ENCODE assay signal across 8 cellular contexts in genomic region chrX:154378059-154378798, GRCh38. TPM values are rescaled to one million over a fixed set of nuclear protein-coding genes. Genes with fewer than 3 reads are reported as not detected.
DNase-seq lines count a peak whose midpoint lies in the region; ATAC-seq, FAIRE-seq and TF ChIP-seq lines count a peak whose summit lies in the region.

No MANE protein-coding gene starts in this region.

- no peaks in the 10 kb centered on the region for H3K36me3 ChIP-seq in A673 (ENCODE audit: insufficient read depth, low read length, poor library complexity, severe bottlenecking)
- peaks cover 8 to 16% of the 10 kb centered on the region in 2 experiments for H3K36me3 ChIP-seq in mesenchymal stem cell (ENCODE audit: control insufficient read depth in 1 of 2, insufficient read depth in 2 of 2, low read depth in 1 of 2, low read length in 2 of 2)
- peaks cover 3% of the 10 kb centered on the region for H3K36me3 ChIP-seq in thymus (ENCODE audit: control insufficient read depth, insufficient read depth)

- peak overlapping the region; percentile 86 for H3K9ac ChIP-seq in mesenchymal stem cell (ENCODE audit: low read length)

- no peak overlapping the region for H2AK5ac ChIP-seq in mesenchymal stem cell (ENCODE audit: low read length, severe bottlenecking)

- H3K79me1 ChIP-seq in mesenchymal stem cell (replicated peaks; ENCODE audit: low read length, poor library complexity, severe bottlenecking), result peaks cover 5% of the 10 kb centered on the region

- peak overlapping the region in 1 of 2 experiments; percentile 54 for H2BK12ac ChIP-seq in mesenchymal stem cell (ENCODE audit: low read length in 2 of 2)

- H3K4me1 Mint-ChIP-seq in T-cell, result peaks cover 15 to 26% (median 25%) of the 10 kb centered on the region in 3 donors

- H3K27ac Mint-ChIP-seq in T-cell, result peak overlapping the region; percentile 83 to 89

- peak overlapping the region; percentile 53 to 84 (median 77) for H3K4me3 Mint-ChIP-seq in T-cell

- no peaks in the 10 kb centered on the region for H3K27me3 ChIP-seq in A673 (replicated peaks; ENCODE audit: insufficient read depth, low read depth, low read length, poor library complexity)
- peaks cover 0 to 30% (median 5%) of the 10 kb centered on the region in 45 donors for H3K27me3 ChIP-seq in dorsolateral prefrontal cortex
- no peaks in the 10 kb centered on the region for H3K27me3 ChIP-seq in mesenchymal stem cell (ENCODE audit: control insufficient read depth in 1 of 2, insufficient read depth in 1 of 2, low read length in 2 of 2)
- H3K27me3 ChIP-seq in thymus (ENCODE audit: control insufficient read depth, insufficient read depth), result peaks cover 15% of the 10 kb centered on the region

- H3K9me3 Mint-ChIP-seq in T-cell, result no peaks in the 10 kb centered on the region

- H3K4me3 ChIP-seq in A673 (ENCODE audit: low read depth, low read length, poor library complexity, severe bottlenecking), result peak overlapping the region; percentile 46
- peak overlapping the region; percentile 24 to 87 (median 58) for H3K4me3 ChIP-seq in dorsolateral prefrontal cortex
- peak overlapping the region; percentile 52 to 69 for H3K4me3 ChIP-seq in mesenchymal stem cell (ENCODE audit: insufficient read depth in 1 of 2, low read depth in 1 of 2, low read length in 2 of 2)
- H3K4me3 ChIP-seq in thymus (ENCODE audit: low read length), result peak overlapping the region; percentile 50

- peak overlapping the region; percentile 69 for H4K8ac ChIP-seq in mesenchymal stem cell (ENCODE audit: low read length)

- peaks cover 5% of the 10 kb centered on the region for H3K4me1 ChIP-seq in A673 (ENCODE audit: insufficient read depth, low read length, poor library complexity, severe bottlenecking)
- peaks cover 17% of the 10 kb centered on the region for H3K4me1 ChIP-seq in mesenchymal stem cell (ENCODE audit: control insufficient read depth, insufficient read depth, low read depth, low read length)
- peaks cover 11% of the 10 kb centered on the region for H3K4me1 ChIP-seq in thymus (ENCODE audit: control insufficient read depth, insufficient read depth, low read length)

- peak overlapping the region; percentile 68 for H4K91ac ChIP-seq in mesenchymal stem cell (ENCODE audit: low read length)

- POLR2A ChIA-PET in A673 (lab: Charles Lee; ENCODE audit: low non-redundant PET) (interaction anchor here (1.0 kb wide), 1 partner anchor 9 kb away, joined by 8 read pairs; no protein-coding TSS in a partner anchor), T-cell (lab: Charles Lee) (interaction anchor here (0.6 to 1.1 kb wide), 3 partner anchors 8 to 31 kb away, joined by 3 to 4 read pairs (median 3); no protein-coding TSS in a partner anchor)

- no peaks in the 10 kb centered on the region for H3K9me3 ChIP-seq in A673 (ENCODE audit: low read depth, low read length, poor library complexity, severe bottlenecking)
- no peaks in the 10 kb centered on the region for H3K9me3 ChIP-seq in mesenchymal stem cell (ENCODE audit: control insufficient read depth, low read length)
- no peaks in the 10 kb centered on the region for H3K9me3 ChIP-seq in thymus (ENCODE audit: control insufficient read depth)

- peak overlapping the region; percentile 25 for H2BK5ac ChIP-seq in mesenchymal stem cell (ENCODE audit: low read depth, low read length, poor library complexity, severe bottlenecking)

- intact Hi-C loops in A673 (cut with micrococcal nuclease; ENCODE audit: unreplicated experiment), result no loop called here
- intact Hi-C loops in dorsolateral prefrontal cortex (cut with DNase I), result loop anchor here in 1 of 2 donors (10.0 kb wide), 1 partner anchor 283 kb away; the partner anchor contains the start of gene MECP2

- H2BK120ac ChIP-seq in mesenchymal stem cell (ENCODE audit: low read depth, low read length), result peak overlapping the region; percentile 49

- peak overlapping the region; percentile 99 for H3K27ac ChIP-seq in A673 (ENCODE audit: low read depth, low read length, poor library complexity, severe bottlenecking)
- H3K27ac ChIP-seq in dorsolateral prefrontal cortex, result peak overlapping the region; percentile 46 to 99 (median 95)
- H3K27ac ChIP-seq in mesenchymal stem cell (ENCODE audit: low read length, poor library complexity, severe bottlenecking), result peak overlapping the region; percentile 70
- peak overlapping the region; percentile 95 for H3K27ac ChIP-seq in thymus (ENCODE audit: low read depth)

- WGBS in mesenchymal stem cell, result 8% methylated on average over 25 of the region's 79 CpGs
- under 1% methylated on average over 75 of the region's 79 CpGs for WGBS in thymus

- H3K14ac ChIP-seq in mesenchymal stem cell (ENCODE audit: low read length in 2 of 2), result peak overlapping the region; percentile 36 to 60

- peak overlapping the region; percentile 28 for H2BK15ac ChIP-seq in mesenchymal stem cell (ENCODE audit: low read depth, poor library complexity, severe bottlenecking)

- CTCF ChIA-PET in A673 (lab: Charles Lee) (no interaction called here), T-cell (lab: Charles Lee) (interaction anchor here in 1 of 2 donors (0.9 kb wide), 1 partner anchor 9 kb away, joined by 3 read pairs; no protein-coding TSS in a partner anchor)

- no TSS peak for BruUV-seq in A673 (replicated peaks; lab: Mats Ljungman, UMichigan)

- H3K4ac ChIP-seq in mesenchymal stem cell (ENCODE audit: low read depth in 1 of 2, low read length in 2 of 2), result peak overlapping the region in 1 of 2 experiments; percentile 51

- H3K36me3 Mint-ChIP-seq in T-cell, result no peaks in the 10 kb centered on the region

- H2AFZ ChIP-seq in mesenchymal stem cell (ENCODE audit: low read depth, low read length), result no peak overlapping the region

- peak overlapping the region; percentile 82 for H3K4me2 ChIP-seq in mesenchymal stem cell (ENCODE audit: low read length, poor library complexity, severe bottlenecking)

- 0 out of 2 replicates have a peak, but pooled peaks have one; percentile 19 for TF ChIP-seq CTCF in A673 (conservative IDR thresholded peaks at IDR 0.05; ENCODE audit: low read depth, low read length)
- peak in 3 of 56 donors; percentile 4 to 10 (median 5) for TF ChIP-seq CTCF in dorsolateral prefrontal cortex (IDR thresholded peaks at IDR 0.05 in 54 of 56, conservative IDR thresholded peaks at IDR 0.05 in 2 of 56; ENCODE audit: low read depth in 1 of 56, partially characterized antibody in 56 of 56)

- TF ChIP-seq POLR2A in GM15510 (IDR thresholded peaks at IDR 0.05; ENCODE audit: borderline replicate concordance, extremely low read depth, insufficient read length), result peak; percentile 69

- no peak for FAIRE-seq in frontal cortex (lab: Jason Lieb, UNC)

- DNase-seq in A673 (ENCODE audit: low spot score) (peak; percentile 72), T-cell (peak in 25 of 34 experiments; percentile 26 to 97 (median 43)), dorsolateral prefrontal cortex (peak in 4 of 10 donors; percentile 33 to 61 (median 54)), mesenchymal stem cell (no peak), frontal cortex (ENCODE audit: low spot score in 2 of 2) (no peak)

- H3K18ac ChIP-seq in mesenchymal stem cell (ENCODE audit: low read depth in 1 of 2, low read length in 2 of 2), result peak overlapping the region; percentile 70 to 73

- H3K23ac ChIP-seq in mesenchymal stem cell (ENCODE audit: low read length in 2 of 2), result no peak overlapping the region

- ATAC-seq in HG03175 (IDR thresholded peaks at IDR 0.05; ENCODE audit: unreplicated experiment) (peak; percentile 2), T-cell (replicated peaks in 1 of 4) (peak; percentile 2 to 5 (median 2))

- no peaks in the 10 kb centered on the region for H3K27me3 Mint-ChIP-seq in T-cell

RNA-seq across cellular contexts. Expression of gene EMD, which starts 0.9 kb away (rescaled TPM):
- total RNA-seq in A673 (2021), result 79.6 and 84.7 TPM in 2 replicates
- total RNA-seq in T-cell, result 100 to 1,000 TPM in 2 of 5 donors, 10 to 100 TPM in 3; 73.4 to 136 (median 80.4) TPM
- total RNA-seq in dorsolateral prefrontal cortex, result 10 to 100 TPM; 21.9 to 72.7 (median 41.5) TPM
- polyA plus RNA-seq in mesenchymal stem cell (2013, experiment 1 of 2), result 66.4 TPM
- polyA plus RNA-seq in mesenchymal stem cell (2013, experiment 2 of 2), result 66.8 TPM
- polyA plus RNA-seq in thymus, result 110 TPM
- 13.9 TPM for total RNA-seq in frontal cortex

RNA-seq across cellular contexts. Expression of gene FLNA, which starts 3.8 kb away (rescaled TPM):
- total RNA-seq in A673 (2021) (1,123 and 1,210 TPM in 2 replicates), T-cell (1,000 to 10,000 TPM in 4 of 5 donors, 100 to 1,000 TPM in 1; 893 to 1,483 (median 1,268) TPM), dorsolateral prefrontal cortex (100 to 1,000 TPM in 68 of 120 experiments, 10 to 100 TPM in 52; 48.9 to 557 (median 107) TPM), frontal cortex (66.9 TPM)
- polyA plus RNA-seq in mesenchymal stem cell (2013, experiment 1 of 2), result 667 TPM
- polyA plus RNA-seq in mesenchymal stem cell (2013, experiment 2 of 2), result 624 TPM
- polyA plus RNA-seq in thymus, result 412 TPM

RNA-seq across cellular contexts. Expression of gene RPL10, which starts 19.9 kb away (rescaled TPM):
- 2,429 and 2,445 TPM in 2 replicates for total RNA-seq in A673 (2021)
- total RNA-seq in T-cell, result 1,000 to 10,000 TPM; 5,175 to 6,006 (median 5,765) TPM
- total RNA-seq in dorsolateral prefrontal cortex, result 1,000 to 10,000 TPM in 1 of 120 experiments, 100 to 1,000 TPM in 119; 412 to 1,036 (median 652) TPM
- polyA plus RNA-seq in mesenchymal stem cell (2013, experiment 1 of 2), result 4,138 TPM
- 3,979 TPM for polyA plus RNA-seq in mesenchymal stem cell (2013, experiment 2 of 2)
- polyA plus RNA-seq in thymus, result 5,714 TPM
- 2,273 TPM for total RNA-seq in frontal cortex

RNA-seq across cellular contexts. Expression of gene DNASE1L1, which starts 30.8 kb away (rescaled TPM):
- total RNA-seq in A673 (2021) (6.8 and 8.3 TPM in 2 replicates), T-cell (10 to 100 TPM; 22.6 to 31.3 (median 25.5) TPM), dorsolateral prefrontal cortex (10 to 100 TPM in 118 of 120 experiments, 1 to 10 TPM in 2; 8.0 to 29.0 (median 17.4) TPM), frontal cortex (4.5 TPM)
- 53.5 TPM for polyA plus RNA-seq in mesenchymal stem cell (2013, experiment 1 of 2)
- 52.9 TPM for polyA plus RNA-seq in mesenchymal stem cell (2013, experiment 2 of 2)
- polyA plus RNA-seq in thymus, result 23.0 TPM

RNA-seq across cellular contexts. Expression of gene TAFAZZIN, which starts 33.1 kb away (rescaled TPM):
- total RNA-seq in A673 (2021) (41.8 and 55.8 TPM in 2 replicates), T-cell (100 to 1,000 TPM in 3 of 5 donors, 10 to 100 TPM in 2; 89.8 to 144 (median 129) TPM), dorsolateral prefrontal cortex (100 to 1,000 TPM in 4 of 120 experiments, 10 to 100 TPM in 116; 35.6 to 127 (median 62.3) TPM), frontal cortex (11.0 TPM)
- 15.9 TPM for polyA plus RNA-seq in mesenchymal stem cell (2013, experiment 1 of 2)
- polyA plus RNA-seq in mesenchymal stem cell (2013, experiment 2 of 2), result 14.1 TPM
- 111 TPM for polyA plus RNA-seq in thymus

Comparison
In these comparisons a context has a peak if more than half of its experiments do, and no peak if none do; other contexts are left out.
1. DNase-seq: peak in A673 (single experiment) and T-cell (25 of 34); none in mesenchymal stem cell (single experiment) and frontal cortex (0 of 2).
2. Peak in every context shown above with its lines, with median percentiles within 50 percentile points of each other: H3K27ac ChIP-seq and H3K4me3 ChIP-seq.